Comparison of ENCODE assay signal across 7 cellular contexts in the genomic region with DNA sequence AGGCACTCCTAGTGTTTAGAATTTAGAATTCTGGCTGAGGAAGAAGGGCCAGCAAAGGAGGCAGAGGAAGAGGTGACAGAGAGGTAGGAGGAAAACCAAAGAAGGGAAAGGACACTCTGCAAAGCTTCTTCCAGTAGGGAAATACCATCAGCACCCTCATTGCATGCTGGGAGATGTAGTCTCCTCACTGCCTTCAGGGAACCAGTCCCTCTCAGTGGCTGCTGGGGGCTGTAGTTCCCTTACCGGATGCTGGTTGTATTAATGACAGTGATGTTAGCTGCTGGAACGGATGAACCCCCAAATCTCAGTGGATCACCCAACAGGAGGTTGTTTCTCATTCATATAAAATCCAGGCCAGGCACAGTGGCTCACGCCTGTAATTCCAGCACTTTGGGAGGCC. TPM values are rescaled to one million over a fixed set of nuclear protein-coding genes. Genes with fewer than 3 reads are reported as not detected.
DNase-seq lines count a peak whose midpoint lies in the region; ATAC-seq, FAIRE-seq and TF ChIP-seq lines count a peak whose summit lies in the region.
"Had no signal": no experiment of that assay in that cellular context is flagged by ENCODE, and none has a peak within 500 bp of the region (broad histone marks: within the 10 kb centered on the region; RNA-seq: fewer than 3 reads in every experiment).

No MANE protein-coding gene starts in this region.

- TF ChIP-seq CTCF in heart right ventricle (IDR thresholded peaks at IDR 0.05): no peak
- no peak for TF ChIP-seq CTCF in bronchial epithelial cell (IDR thresholded peaks at IDR 0.05; ENCODE audit: insufficient read depth, low read length, severe bottlenecking)
- no peak for TF ChIP-seq CTCF in parathyroid adenoma (IDR thresholded peaks at IDR 0.05)

- peaks cover 0 to 20% (median 0%) of the 10 kb centered on the region in 9 donors for H3K4me1 ChIP-seq in heart right ventricle
- no peaks in the 10 kb centered on the region for H3K4me1 ChIP-seq in parathyroid adenoma
- H3K4me1 ChIP-seq: thyroid gland had no signal

- H3K79me2 ChIP-seq in parathyroid adenoma: no peaks in the 10 kb centered on the region

- H3K9ac ChIP-seq in parathyroid adenoma: no peak overlapping the region

- H3K36me3 ChIP-seq in heart right ventricle: no peaks in the 10 kb centered on the region
- H3K36me3 ChIP-seq in bronchial epithelial cell (ENCODE audit: control insufficient read depth, insufficient read depth, low read length): no peaks in the 10 kb centered on the region
- H3K36me3 ChIP-seq in parathyroid adenoma (ENCODE audit: control insufficient read depth, insufficient read depth, low read length): no peaks in the 10 kb centered on the region
- H3K36me3 ChIP-seq: thyroid gland had no signal

- H2AFZ ChIP-seq in parathyroid adenoma: peak overlapping the region; percentile 67

- H3K27me3 ChIP-seq in heart right ventricle: peaks cover 0 to 19% (median 0%) of the 10 kb centered on the region in 7 donors
- H3K27me3 ChIP-seq in bronchial epithelial cell (ENCODE audit: control insufficient read depth, insufficient read depth, low read length): no peaks in the 10 kb centered on the region
- no peaks in the 10 kb centered on the region for H3K27me3 ChIP-seq in parathyroid adenoma (ENCODE audit: control insufficient read depth, insufficient read depth, low read length)
- H3K27me3 ChIP-seq: thyroid gland had no signal

- ATAC-seq in heart right ventricle (peak in 7 of 8 donors; percentile 31 to 64 (median 58)), HG03039 (IDR thresholded peaks at IDR 0.05; ENCODE audit: unreplicated experiment) (no peak)

- no peak overlapping the region for H3K4me2 ChIP-seq in parathyroid adenoma (ENCODE audit: low read length)

- no peak for FAIRE-seq in bronchial epithelial cell (lab: Jason Lieb, UNC)

- DNase-seq in heart right ventricle: peak in 1 of 2 donors; percentile 69
- DNase-seq in cardiac septum (ENCODE audit: low spot score): no peak
- DNase-seq in NCI-H510A treated with DMSO at 0.1 percent for 48 hours (lab: John Stamatoyannopoulos, UW): peak; percentile 56
- peak; percentile 66 for DNase-seq in bronchial epithelial cell (ENCODE audit: low read depth)

- intact Hi-C loops in heart right ventricle (cut with DNase I) (no loop called here), cardiac septum (cut with DNase I) (no loop called here)

- peaks cover 0 to 5% (median 0%) of the 10 kb centered on the region in 11 donors for H3K9me3 ChIP-seq in heart right ventricle
- H3K9me3 ChIP-seq in parathyroid adenoma (ENCODE audit: control insufficient read depth, low read length): no peaks in the 10 kb centered on the region
- H3K9me3 ChIP-seq: thyroid gland had no signal

- H3K4me3 ChIP-seq in heart right ventricle (no peak overlapping the region), bronchial epithelial cell (ENCODE audit: low read depth, low read length) (no peak overlapping the region), parathyroid adenoma (ENCODE audit: low read depth, low read length) (no peak overlapping the region)
- H3K4me3 ChIP-seq: thyroid gland had no signal

- WGBS in heart right ventricle, 2 donors: 28 to 32% methylated on average over 3 of the region's 3 CpGs

- no peak overlapping the region for H3K27ac ChIP-seq in heart right ventricle
- no peak overlapping the region for H3K27ac ChIP-seq in parathyroid adenoma
- H3K27ac ChIP-seq: thyroid gland had no signal

RNA-seq across cellular contexts. Expression of gene GRIN2D, which starts 10.1 kb away (rescaled TPM):
- 1 to 10 TPM in 1 of 10 donors, under 1 TPM in 9; 0.04 to 1.0 (median 0.19) TPM for total RNA-seq in heart right ventricle
- under 1 TPM; 0.22 to 0.23 TPM for polyA plus RNA-seq in heart right ventricle
- total RNA-seq in cardiac septum: 0.70 TPM
- under 0.01 TPM in 1 of 2 replicates, not detected in the other for total RNA-seq in bronchial epithelial cell

RNA-seq across cellular contexts. Expression of gene KDELR1, which starts 12.3 kb away (rescaled TPM):
- total RNA-seq in heart right ventricle (10 to 100 TPM; 63.2 to 95.2 (median 73.2) TPM), cardiac septum (70.1 TPM), bronchial epithelial cell (27.9 and 30.6 TPM in 2 replicates)
- polyA plus RNA-seq in heart right ventricle: 10 to 100 TPM; 55.1 to 96.0 TPM

RNA-seq across cellular contexts. Expression of gene SYNGR4, which starts 39.4 kb away (rescaled TPM):
- total RNA-seq in heart right ventricle (not detected), cardiac septum (not detected), bronchial epithelial cell (not detected in 2 replicates)
- polyA plus RNA-seq in heart right ventricle: not detected
- total RNA-seq: thyroid gland had no signal

RNA-seq across cellular contexts. Expression of gene TMEM143, which starts 39.9 kb away (rescaled TPM):
- 100 to 1,000 TPM in 1 of 10 donors, 10 to 100 TPM in 9; 51.8 to 110 (median 89.5) TPM for total RNA-seq in heart right ventricle
- polyA plus RNA-seq in heart right ventricle: 10 to 100 TPM in 1 of 2 donors, 1 to 10 TPM in 1; 9.7 to 48.1 TPM
- 50.2 TPM for total RNA-seq in cardiac septum
- 0.79 and 1.4 TPM in 2 replicates for total RNA-seq in bronchial epithelial cell

RNA-seq across cellular contexts. Expression of gene GRWD1, which starts 42.2 kb away (rescaled TPM):
- 10 to 100 TPM; 13.2 to 26.2 (median 17.0) TPM for total RNA-seq in heart right ventricle
- 10 to 100 TPM in 1 of 2 donors, 1 to 10 TPM in 1; 5.6 to 22.8 TPM for polyA plus RNA-seq in heart right ventricle
- total RNA-seq in cardiac septum: 17.5 TPM
- total RNA-seq in bronchial epithelial cell: 23.4 and 31.9 TPM in 2 replicates
